8 cellular contexts compared by ENCODE assay signal in genomic region chr6:157981132-157981394, GRCh38. TPM values are rescaled to one million over a fixed set of nuclear protein-coding genes. Genes with fewer than 3 reads are reported as not detected.
A peak's percentile ranks its signal among the peaks of the same experiment; 100 is the strongest.
DNase-seq lines count a peak whose midpoint lies in the region; ATAC-seq and TF ChIP-seq lines count a peak whose summit lies in the region.

No MANE protein-coding gene starts in this region.

- H3K4me1 Mint-ChIP-seq in T-helper 17 cell = peaks cover 37% of the 10 kb centered on the region

- peaks cover 0 to 53% (median 8%) of the 10 kb centered on the region in 3 donors for H3K4me1 ChIP-seq in gastroesophageal sphincter

- H3K27me3 ChIP-seq in gastroesophageal sphincter = no peaks in the 10 kb centered on the region

- no peaks in the 10 kb centered on the region for H3K36me3 ChIP-seq in gastroesophageal sphincter

- no peak for TF ChIP-seq CTCF in AG09309 (IDR thresholded peaks at IDR 0.05; ENCODE audit: control insufficient read depth, insufficient read depth, low read depth, low read length, missing control alignments)
- no peak for TF ChIP-seq CTCF in gastroesophageal sphincter (IDR thresholded peaks at IDR 0.05)
- no peak for TF ChIP-seq CTCF in omental fat pad (IDR thresholded peaks at IDR 0.05)

- no peaks in the 10 kb centered on the region for H3K27me3 Mint-ChIP-seq in T-helper 17 cell

- peak overlapping the region; percentile 71 for H3K4me3 ChIP-seq in AG09309 (ENCODE audit: control insufficient read depth, low read depth, low read length)
- peak overlapping the region; percentile 90 to 93 for H3K4me3 ChIP-seq in gastroesophageal sphincter
- H3K4me3 ChIP-seq in skin epidermis = peak overlapping the region; percentile 63 to 95 (median 79)

- H3K9me3 ChIP-seq in T-helper 17 cell (ENCODE audit: control insufficient read depth, low read length, poor library complexity, severe bottlenecking) (no peaks in the 10 kb centered on the region), gastroesophageal sphincter (no peaks in the 10 kb centered on the region)

- ATAC-seq in GM21423 (IDR thresholded peaks at IDR 0.05; ENCODE audit: unreplicated experiment) (peak; percentile 21), T-helper 17 cell (no peak), gastroesophageal sphincter (no peak), omental fat pad (ENCODE audit: low FRiP score) (no peak), HG03439 (IDR thresholded peaks at IDR 0.05; ENCODE audit: unreplicated experiment) (no peak)

- TF ChIP-seq EP300 in gastroesophageal sphincter (IDR thresholded peaks at IDR 0.05) = no peak

- peak overlapping the region; percentile 47 for H3K27ac Mint-ChIP-seq in T-helper 17 cell

- no CpG with 5 or more reads among the region's 24 CpGs for WGBS in gastroesophageal sphincter (ENCODE audit: low coverage in 1 of 2), 2 donors

- H3K4me3 Mint-ChIP-seq in T-helper 17 cell = peak overlapping the region; percentile 88

- DNase-seq in AG09309 (ENCODE audit: low read depth) (no peak), T-helper 17 cell (no peak), omental fat pad (ENCODE audit: low spot score) (no peak), NCI-H774 (lab: John Stamatoyannopoulos, UW) (no peak)

- TF ChIP-seq POLR2A in gastroesophageal sphincter (IDR thresholded peaks at IDR 0.05) = no peak

- no peaks in the 10 kb centered on the region for H3K36me3 Mint-ChIP-seq in T-helper 17 cell (ENCODE audit: low read depth)

- H3K27ac ChIP-seq in gastroesophageal sphincter = peak overlapping the region; percentile 83 to 92 (median 86)
- H3K27ac ChIP-seq in skin epidermis = peak overlapping the region in 16 of 21 experiments; percentile 48 to 91 (median 84)

RNA-seq across cellular contexts. Expression of gene SYNJ2, which starts 0.6 kb away (rescaled TPM):
- total RNA-seq in T-helper 17 cell (10 to 100 TPM; 43.6 to 45.0 TPM), gastroesophageal sphincter (10 to 100 TPM; 19.9 to 27.9 (median 21.6) TPM), omental fat pad (10 to 100 TPM in 1 of 4 donors, 1 to 10 TPM in 3; 2.3 to 27.6 (median 6.4) TPM)
